Comparison of ENCODE assay signal across 13 cellular contexts in genomic region chr21:39126486-39126806, GRCh38. TPM values are rescaled to one million over a fixed set of nuclear protein-coding genes. Genes with fewer than 3 reads are reported as not detected.
DNase-seq lines count a peak whose midpoint lies in the region; ATAC-seq, FAIRE-seq and TF ChIP-seq lines count a peak whose summit lies in the region.
"Had no signal": no experiment of that assay in that cellular context is flagged by ENCODE, and none has a peak within 500 bp of the region (broad histone marks: within the 10 kb centered on the region; RNA-seq: fewer than 3 reads in every experiment).

No MANE protein-coding gene starts in this region.

- peak overlapping the region; percentile 12 for H2AK9ac ChIP-seq in IMR-90 (replicated peaks; ENCODE audit: low read depth, low read length, poor library complexity)

- H3K14ac ChIP-seq in IMR-90 (replicated peaks; ENCODE audit: low read depth, low read length) (no peak overlapping the region), neuronal stem cell (ENCODE audit: low read length) (no peak overlapping the region)

- H3K4me2 ChIP-seq in IMR-90 (ENCODE audit: low read depth, low read length) (no peak overlapping the region), K562 (ENCODE audit: insufficient read depth, low read length) (no peak overlapping the region), neuronal stem cell (ENCODE audit: insufficient read depth, low read length, poor library complexity, severe bottlenecking) (no peak overlapping the region), OCI-LY7 (ENCODE audit: low read length) (no peak overlapping the region)

- TF ChIP-seq CTCF in left ventricle myocardium inferior (IDR thresholded peaks at IDR 0.05; ENCODE audit: borderline replicate concordance) = no peak
- no peak for TF ChIP-seq CTCF in IMR-90 (conservative IDR thresholded peaks at IDR 0.05; ENCODE audit: low read depth, low read length)
- TF ChIP-seq CTCF in K562 (IDR thresholded peaks at IDR 0.05 in 2 of 3, conservative IDR thresholded peaks at IDR 0.05 in 1 of 3; ENCODE audit: insufficient read depth in 2 of 3, low read depth in 1 of 3, low read length in 3 of 3) = no peak
- no peak for TF ChIP-seq CTCF in OCI-LY7 (conservative IDR thresholded peaks at IDR 0.05; ENCODE audit: low read length)

- TF ChIP-seq RAD21 in IMR-90 (IDR thresholded peaks at IDR 0.05; ENCODE audit: low read length) (no peak), K562 (CRISPR knock-in tag; conservative IDR thresholded peaks at IDR 0.05 in 1 of 2, IDR thresholded peaks at IDR 0.05 in 1 of 2) (no peak)

- H3K18ac ChIP-seq in IMR-90 (ENCODE audit: low read depth, low read length) = no peak overlapping the region
- H3K18ac ChIP-seq in neuronal stem cell (ENCODE audit: low read length) = no peak overlapping the region

- H2BK120ac ChIP-seq in IMR-90 (ENCODE audit: low read depth, low read length) = peak overlapping the region; percentile 79; the same call in 1 of the 2 replicates
- H2BK120ac ChIP-seq in neuronal stem cell (ENCODE audit: low read depth, low read length) = no peak overlapping the region

- no peak overlapping the region for H2BK12ac ChIP-seq in neuronal stem cell (ENCODE audit: low read length)

- H3K56ac ChIP-seq in IMR-90 (ENCODE audit: extremely low read depth, insufficient read depth, low read length) = no peak overlapping the region

- H4K91ac ChIP-seq in IMR-90 (ENCODE audit: insufficient read depth, low read depth, low read length) = peak overlapping the region; percentile 28; the same call in 1 of the 2 replicates
- H4K91ac ChIP-seq in neuronal stem cell (ENCODE audit: low read depth, low read length, poor library complexity) = no peak overlapping the region

- no peak for ATAC-seq in IMR-90 (ENCODE audit: low read depth)
- peak; percentile 46; the same call in 2 of the 3 replicates for ATAC-seq in K562
- no peak for ATAC-seq in activated naive CD4-positive, alpha-beta T cell treated with anti-CD3 and anti-CD28 coated beads, Interleukin-2, amount 50 U/mL, for 72 hours
- no peak for ATAC-seq in GM21529 (IDR thresholded peaks at IDR 0.05; ENCODE audit: unreplicated experiment)

- H3K27ac ChIP-seq in left ventricle myocardium inferior (replicated peaks) (peak overlapping the region; percentile 63), IMR-90 (ENCODE audit: insufficient read depth, low read length) (no peak overlapping the region), K562 (ENCODE audit: extremely low read depth, low read depth, low read length) (no peak overlapping the region), neuronal stem cell (replicated peaks; ENCODE audit: low read length) (no peak overlapping the region), OCI-LY7 (ENCODE audit: low read depth, low read length, poor library complexity, severe bottlenecking) (no peak overlapping the region)

- H4K20me1 ChIP-seq in IMR-90 (ENCODE audit: insufficient read depth, low read length) (no peaks in the 10 kb centered on the region), K562 (replicated peaks; ENCODE audit: control insufficient read depth, insufficient read depth, low read length) (no peaks in the 10 kb centered on the region), OCI-LY7 (ENCODE audit: insufficient read depth, low read length) (no peaks in the 10 kb centered on the region)

- TF ChIP-seq POLR2A in IMR-90 (IDR thresholded peaks at IDR 0.05; ENCODE audit: low read depth, low read length) (no peak), K562 (conservative IDR thresholded peaks at IDR 0.05) (no peak)

- no peak overlapping the region for H2BK5ac ChIP-seq in IMR-90 (ENCODE audit: low read depth, low read length, poor library complexity, severe bottlenecking)
- no peak overlapping the region for H2BK5ac ChIP-seq in neuronal stem cell (ENCODE audit: low read length)

- H3K27me3 ChIP-seq in left ventricle myocardium inferior (ENCODE audit: low read depth) = no peaks in the 10 kb centered on the region
- no peaks in the 10 kb centered on the region; the same call in 1 of the 2 replicates for H3K27me3 ChIP-seq in IMR-90 (ENCODE audit: control insufficient read depth, insufficient read depth, low read length)
- H3K27me3 ChIP-seq in K562 (ENCODE audit: control insufficient read depth in 2 of 2, insufficient read depth in 2 of 2, low read length in 2 of 2) = peaks cover 0 to 10% of the 10 kb centered on the region in 2 experiments; a peak in 3 of 5 replicates
- H3K27me3 ChIP-seq in neuronal stem cell (ENCODE audit: control insufficient read depth in 3 of 3, insufficient read depth in 3 of 3, low read depth in 1 of 3, low read length in 3 of 3) = no peaks in the 10 kb centered on the region
- H3K27me3 ChIP-seq: MG63 had no signal

- no peak overlapping the region for H3K23ac ChIP-seq in IMR-90 (ENCODE audit: low read depth, low read length)
- no peak overlapping the region for H3K23ac ChIP-seq in neuronal stem cell (ENCODE audit: low read depth, low read length, poor library complexity)

- no peak overlapping the region for H2BK20ac ChIP-seq in IMR-90 (ENCODE audit: low read depth, low read length)

- no peak for TF ChIP-seq EP300 in K562 (IDR thresholded peaks at IDR 0.05; ENCODE audit: low read length)

- no peak overlapping the region for H3K27ac Mint-ChIP-seq in activated naive CD4-positive, alpha-beta T cell treated with anti-CD3 and anti-CD28 coated beads, Interleukin-2, amount 50 U/mL, for 72 hours
- H3K27ac Mint-ChIP-seq: CD4-positive, alpha-beta T cell; IgD-negative memory B cell had no signal

- no CpG with 5 or more reads among the region's 4 CpGs for WGBS in IMR-90 (ENCODE audit: extremely low coverage in 2 of 2, insufficient read length in 1 of 2), 2 experiments
- WGBS in K562 (ENCODE audit: insufficient coverage, low coverage, missing lambda C conversion rate) = 0% methylated on average over 4 of the region's 4 CpGs
- no CpG with 5 or more reads among the region's 4 CpGs for WGBS in neuronal stem cell (ENCODE audit: extremely low coverage in 2 of 2, insufficient read length in 2 of 2, insufficient replicate concordance in 1 of 2), 2 donors

- H3K4me3 ChIP-seq in left ventricle myocardium inferior (no peak overlapping the region), IMR-90 (ENCODE audit: insufficient read depth, low read depth, low read length) (no peak overlapping the region), K562 (no peak overlapping the region), neuronal stem cell (ENCODE audit: low read length in 2 of 2) (no peak overlapping the region), OCI-LY7 (ENCODE audit: low read depth, low read length, poor library complexity, severe bottlenecking) (no peak overlapping the region)
- H3K4me3 ChIP-seq: MG63 had no signal

- H4K5ac ChIP-seq in IMR-90 (ENCODE audit: low read depth, low read length) = no peak overlapping the region

- DNase-seq in left ventricle myocardium inferior (no peak), cardiac septum (ENCODE audit: low spot score) (no peak), IMR-90 (no peak), K562 (ENCODE audit: extremely low read depth in 1 of 4, low spot score in 3 of 4) (no peak), neuronal stem cell (ENCODE audit: low spot score) (no peak), OCI-LY7 (ENCODE audit: low spot score) (no peak)
- DNase-seq in activated naive CD4-positive, alpha-beta T cell treated with anti-CD3 and anti-CD28 coated beads, Interleukin-2, amount 50 U/mL, for 72 hours (ENCODE audit: low spot score in 2 of 2) = no peak
- DNase-seq: CD4-positive, alpha-beta T cell; GOT3 had no signal

- BruUV-seq in IMR-90 (replicated peaks; lab: Mats Ljungman, UMichigan) (no TSS peak), K562 (replicated peaks; lab: Mats Ljungman, UMichigan) (no TSS peak), OCI-LY7 (replicated peaks; lab: Mats Ljungman, UMichigan) (no TSS peak)

- H3K79me2 ChIP-seq in K562 (ENCODE audit: control insufficient read depth, insufficient read depth, low read length) (no peaks in the 10 kb centered on the region), OCI-LY7 (ENCODE audit: insufficient read depth, low read depth, low read length) (no peaks in the 10 kb centered on the region)

- FAIRE-seq in K562 (lab: Jason Lieb, UNC) = no peak
- FAIRE-seq: GM19239 had no signal

- POLR2A ChIA-PET in IMR-90 (lab: Charles Lee; ENCODE audit: unreplicated experiment) (no interaction called here), K562 (lab: Yijun Ruan, JAX) (interaction anchor here (0.7 to 1.0 kb wide), 4 partner anchors 13 to 24 kb away, joined by 3 to 4 read pairs (median 3); no protein-coding TSS in a partner anchor), OCI-LY7 (lab: Charles Lee) (interaction anchor here (0.7 to 0.8 kb wide), 2 partner anchors 20 to 417 kb away, joined by 4 to 5 read pairs; no protein-coding TSS in a partner anchor)

- no peaks in the 10 kb centered on the region for H3K36me3 ChIP-seq in left ventricle myocardium inferior
- no peaks in the 10 kb centered on the region for H3K36me3 ChIP-seq in IMR-90 (ENCODE audit: control insufficient read depth, insufficient read depth, low read length)
- H3K36me3 ChIP-seq in K562 (ENCODE audit: control insufficient read depth, insufficient read depth, low read length) = no peaks in the 10 kb centered on the region
- H3K36me3 ChIP-seq in neuronal stem cell (replicated peaks in 1 of 2; ENCODE audit: control insufficient read depth in 2 of 2, insufficient read depth in 2 of 2, low read length in 2 of 2) = peaks cover 0 to 2% of the 10 kb centered on the region in 2 donors
- no peaks in the 10 kb centered on the region for H3K36me3 ChIP-seq in OCI-LY7 (ENCODE audit: insufficient read depth, low read length)
- H3K36me3 ChIP-seq: MG63 had no signal

- H4K8ac ChIP-seq in IMR-90 (ENCODE audit: low read depth in 2 of 2, low read length in 2 of 2) (no peak overlapping the region; a peak in 1 of 4 replicates), neuronal stem cell (ENCODE audit: low read depth, low read length) (no peak overlapping the region)

- peaks cover 0 to 8% of the 10 kb centered on the region in 2 donors for H3K9me3 Mint-ChIP-seq in activated naive CD4-positive, alpha-beta T cell treated with anti-CD3 and anti-CD28 coated beads, Interleukin-2, amount 50 U/mL, for 72 hours

- H2BK15ac ChIP-seq in IMR-90 (ENCODE audit: low read depth, low read length) (no peak overlapping the region), neuronal stem cell (ENCODE audit: low read length) (no peak overlapping the region)

- H3K79me1 ChIP-seq in IMR-90 (ENCODE audit: low read depth in 1 of 2, low read length in 2 of 2) = no peaks in the 10 kb centered on the region
- peaks cover under 1% of the 10 kb centered on the region for H3K79me1 ChIP-seq in neuronal stem cell (ENCODE audit: low read depth, low read length)

- intact Hi-C loops in left ventricle myocardium inferior (cut with micrococcal nuclease) (loop anchor here (10.0 kb wide), 1 partner anchor 322 kb away; the partner anchor contains the start of gene ETS2), cardiac septum (cut with DNase I) (loop anchor here (2.0 to 5.0 kb wide), 3 partner anchors 39 to 392 kb away; partner anchors contain the start of gene ETS2), IMR-90 (cut with micrococcal nuclease) (loop anchor here (1.0 to 5.0 kb wide), 4 partner anchors 214 to 392 kb away; no protein-coding TSS in a partner anchor), K562 (cut with micrococcal nuclease) (loop anchor here (1.0 to 10.0 kb wide), 2 partner anchors 37 to 202 kb away; no protein-coding TSS in a partner anchor), OCI-LY7 (cut with micrococcal nuclease; ENCODE audit: unreplicated experiment) (loop anchor here (2.0 kb wide), 1 partner anchor 392 kb away; no protein-coding TSS in a partner anchor)

- H3K9me2 ChIP-seq in OCI-LY7 (ENCODE audit: insufficient read depth, low read length) = peaks cover 5% of the 10 kb centered on the region

- CTCF ChIA-PET in IMR-90 (lab: Yijun Ruan, JAX) = interaction anchor here (0.6 to 2.3 kb wide), 5 partner anchors 11 to 395 kb away, joined by 3 to 6 read pairs (median 3); no protein-coding TSS in a partner anchor
- CTCF ChIA-PET in K562 (lab: Yijun Ruan, JAX; ENCODE audit: low intra/inter-chr PET ratio) = interaction anchor here (0.6 to 1.1 kb wide), 2 partner anchors 392 to 415 kb away, joined by 3 read pairs; no protein-coding TSS in a partner anchor
- CTCF ChIA-PET in OCI-LY7 (lab: Charles Lee; ENCODE audit: unreplicated experiment) = no interaction called here

- peaks cover 7% of the 10 kb centered on the region for H3K9me1 ChIP-seq in IMR-90 (ENCODE audit: insufficient read depth, low read length)
- no peaks in the 10 kb centered on the region for H3K9me1 ChIP-seq in K562 (ENCODE audit: control insufficient read depth, insufficient read depth, low read length)

- dilution Hi-C loops in IMR-90 (cut with HindIII; ENCODE audit: low sequenced_read_pairs, unreplicated experiment) = no loop called here

- H3K9me3 ChIP-seq in left ventricle myocardium inferior (replicated peaks) (peaks cover 31% of the 10 kb centered on the region), IMR-90 (ENCODE audit: control insufficient read depth, insufficient read depth, low read length) (peaks cover 5% of the 10 kb centered on the region), K562 (replicated peaks; ENCODE audit: control insufficient read depth, insufficient read depth, low read depth, low read length) (no peaks in the 10 kb centered on the region), neuronal stem cell (replicated peaks in 1 of 2; ENCODE audit: control insufficient read depth in 2 of 2, insufficient read depth in 1 of 2, low read depth in 1 of 2, low read length in 2 of 2) (peaks cover 4 to 6% of the 10 kb centered on the region in 2 donors), OCI-LY7 (ENCODE audit: low read length) (no peaks in the 10 kb centered on the region)

- H3K9ac ChIP-seq in IMR-90 (ENCODE audit: low read depth, low read length) (no peak overlapping the region), K562 (ENCODE audit: insufficient read depth in 1 of 2, low read depth in 2 of 2, low read length in 2 of 2) (no peak overlapping the region), neuronal stem cell (ENCODE audit: low read depth, low read length, poor library complexity) (no peak overlapping the region)

- H3K4ac ChIP-seq in IMR-90 (ENCODE audit: low read depth, low read length) = 0 out of 2 replicates have a peak overlapping the region, but pooled peaks have one; percentile 75
- no peak overlapping the region for H3K4ac ChIP-seq in neuronal stem cell (ENCODE audit: low read length)

- in situ Hi-C loops in IMR-90 (cut with MboI; ENCODE audit: low sequenced_read_pairs) (loop anchor here (5.0 to 10.0 kb wide), 2 partner anchors 319 to 392 kb away; partner anchors contain the start of gene ETS2), K562 (cut with MboI) (no loop called here)

- H2AK5ac ChIP-seq in IMR-90 (ENCODE audit: low read depth, low read length) (peak overlapping the region; percentile 55; the same call in 1 of the 2 replicates), neuronal stem cell (ENCODE audit: low read depth, low read length) (no peak overlapping the region)

- H2AFZ ChIP-seq in IMR-90 (replicated peaks; ENCODE audit: low read length, poor library complexity) = no peak overlapping the region
- H2AFZ ChIP-seq in K562 (ENCODE audit: low read depth, low read length) = no peak overlapping the region
- peak overlapping the region; percentile 32 for H2AFZ ChIP-seq in neuronal stem cell (ENCODE audit: low read length)
- H2AFZ ChIP-seq in OCI-LY7 (ENCODE audit: low read length) = no peak overlapping the region

- H3K4me1 ChIP-seq in left ventricle myocardium inferior (peaks cover 22% of the 10 kb centered on the region), IMR-90 (ENCODE audit: control insufficient read depth, insufficient read depth, low read length) (peaks cover 4% of the 10 kb centered on the region; the same call in 1 of the 2 replicates), K562 (replicated peaks in 1 of 2; ENCODE audit: control insufficient read depth in 2 of 2, insufficient read depth in 2 of 2, low read length in 2 of 2) (no peaks in the 10 kb centered on the region), neuronal stem cell (ENCODE audit: control insufficient read depth in 2 of 2, insufficient read depth in 1 of 2, low read depth in 1 of 2, low read length in 2 of 2) (peaks cover 0 to 4% of the 10 kb centered on the region in 2 donors), OCI-LY7 (ENCODE audit: insufficient read depth, low read length, poor library complexity, severe bottlenecking) (no peaks in the 10 kb centered on the region)

- peaks cover 0 to 6% of the 10 kb centered on the region in 2 donors for H3K36me3 Mint-ChIP-seq in activated naive CD4-positive, alpha-beta T cell treated with anti-CD3 and anti-CD28 coated beads, Interleukin-2, amount 50 U/mL, for 72 hours
- H3K36me3 Mint-ChIP-seq: IgD-negative memory B cell had no signal

RNA-seq across cellular contexts. Expression of gene PSMG1, which starts 56.8 kb away (rescaled TPM):
- total RNA-seq in left ventricle myocardium inferior = 20.7 TPM
- 27.7 TPM for total RNA-seq in cardiac septum
- 37.8 and 51.1 TPM in 2 replicates for total RNA-seq in IMR-90 (2012; rRNA removed)
- polyA plus RNA-seq in IMR-90 (2012; rRNA removed) = 34.6 and 45.4 TPM in 2 replicates
- 10.1 and 14.3 TPM in 2 replicates for polyA plus RNA-seq in IMR-90 (2012; cell fraction: cytosol; rRNA removed)
- 1.8 and 29.8 TPM in 2 replicates for polyA plus RNA-seq in IMR-90 (2012; cell fraction: nucleus; rRNA removed; ENCODE audit: low replicate concordance)
- total RNA-seq in K562 (2011; cell fraction: chromatin; rRNA removed; ENCODE audit: low replicate concordance) = 31.2 and 55.3 TPM in 2 replicates
- total RNA-seq in K562 (2011; cell fraction: nucleolus; rRNA removed) = 26.8 and 29.9 TPM in 2 replicates
- total RNA-seq in K562 (2011; cell fraction: nucleoplasm; rRNA removed) = 37.0 and 42.7 TPM in 2 replicates
- total RNA-seq in K562 (2014; rRNA removed) = 255 and 285 TPM in 2 replicates
- 328 and 358 TPM in 2 replicates for total RNA-seq in K562 (2014; rRNA removed; fragmentation: Illumina TruSeq; extraction: Trizol)
- 335 and 358 TPM in 2 replicates for total RNA-seq in K562 (2015; rRNA removed; fragmentation: Illumina TruSeq; extraction: Trizol)
- 234 and 247 TPM in 2 replicates for total RNA-seq in K562 (2021)
- polyA plus RNA-seq in K562 (2011; rRNA removed) = 192 and 328 TPM in 2 replicates
- polyA plus RNA-seq in K562 (2011; cell fraction: cytosol; rRNA removed) = 123 and 150 TPM in 2 replicates
- 65.8 and 83.7 TPM in 2 replicates for polyA plus RNA-seq in K562 (2011; cell fraction: nucleus; rRNA removed)
- 199 and 249 TPM in 2 replicates for polyA plus RNA-seq in K562 (2012)
- polyA plus RNA-seq in K562 (2014; fragmentation: Illumina TruSeq; extraction: Trizol) = 380 and 427 TPM in 2 replicates
- 10 to 100 TPM; 54.5 to 88.1 TPM for polyA plus RNA-seq in K562 (2014; fragmentation: Nextera tagmentation; extraction: Ambion mirVana)
- 362 and 383 TPM in 2 replicates for polyA plus RNA-seq in K562 (2014; rRNA removed)
- polyA minus RNA-seq in K562 (2011; rRNA and poly(A)+ RNA removed) = 112 and 114 TPM in 2 replicates
- 43.6 and 73.7 TPM in 2 replicates for polyA minus RNA-seq in K562 (2011; cell fraction: cytosol; rRNA and poly(A)+ RNA removed)
- 22.2 and 30.8 TPM in 2 replicates for polyA minus RNA-seq in K562 (2011; cell fraction: nucleus; rRNA and poly(A)+ RNA removed)
- polyA plus RNA-seq in neuronal stem cell (2013, experiment 1 of 2) = 74.3 TPM
- polyA plus RNA-seq in neuronal stem cell (2013, experiment 2 of 2) = 73.2 TPM
- 76.9 and 87.2 TPM in 2 replicates for total RNA-seq in OCI-LY7 (2014; rRNA removed; shearing (Covaris generic))
- 123 and 125 TPM in 2 replicates for total RNA-seq in OCI-LY7 (2022)
- total RNA-seq in activated naive CD4-positive, alpha-beta T cell treated with anti-CD3 and anti-CD28 coated beads, Interleukin-2, amount 50 U/mL, for 72 hours = 10 to 100 TPM; 62.1 to 85.2 TPM
